In the genomic region with DNA sequence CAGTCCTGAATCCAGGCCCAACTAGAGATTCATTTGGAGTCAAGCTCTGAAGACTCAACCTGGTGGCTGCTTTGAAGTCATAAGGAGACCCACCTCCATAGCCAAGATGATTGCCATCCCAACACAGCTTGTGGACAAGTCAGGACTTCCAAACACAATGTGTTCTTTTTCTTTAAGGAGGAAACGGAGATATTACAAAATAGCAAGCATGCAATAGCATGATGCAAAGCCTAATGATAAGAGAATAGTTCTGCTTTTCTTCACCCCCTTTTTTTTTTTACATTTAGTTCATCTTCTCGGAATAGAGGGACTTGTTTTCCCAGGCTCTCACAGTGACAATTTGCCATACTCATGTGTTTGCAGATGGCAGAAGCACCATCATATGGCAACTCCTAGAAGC, we compare ENCODE assay signal across 22 cellular contexts.
"Had no signal": no experiment of that assay in that cellular context is flagged by ENCODE, and none has a peak within 500 bp of the region (broad histone marks: within the 10 kb centered on the region; RNA-seq: fewer than 3 reads in every experiment).

No MANE protein-coding gene starts in this region.

- DNase-seq: activated B cell treated with CpG ODN at 0.5 μM for 24 hours; activated CD4-positive, alpha-beta T cell treated with anti-CD3 and anti-CD28 coated beads for 36 hours; activated CD4-positive, alpha-beta T cell treated with anti-CD3 and anti-CD28 coated beads, Interleukin-2, amount 50 U/mL, for 4 hours; activated CD8-positive, alpha-beta memory T cell treated with anti-CD3 and anti-CD28 coated beads, Interleukin-2, amount 50 U/mL, for 48 hours; activated naive CD4-positive, alpha-beta T cell; activated T-cell treated with anti-CD3 and anti-CD28 coated beads, Interleukin-2, amount 50 U/mL, for 4 hours; adrenal gland; central memory CD4-positive, alpha-beta T cell; effector memory CD4-positive, alpha-beta T cell; glutamatergic neuron; immature natural killer cell; left ventricle myocardium inferior; mammary epithelial cell; right lobe of liver; stimulated activated CD4-positive, alpha-beta T cell treated with anti-CD3 and anti-CD28 coated beads, Interleukin-2, amount 100 ng/mL, for 24 hours; stimulated activated naive CD8-positive, alpha-beta T cell treated with anti-CD3 and anti-CD28 coated beads, Interleukin-15, amount 100 ng/mL, for 72 hours had no signal

- H3K4me1 ChIP-seq: adrenal gland, left ventricle myocardium inferior, right lobe of liver, suprapubic skin, tibial nerve had no signal

- H3K9me3 ChIP-seq: adrenal gland, right lobe of liver, suprapubic skin had no signal

- H3K4me3 ChIP-seq: adrenal gland, hepatocyte, left ventricle myocardium inferior, right lobe of liver, skin epidermis, suprapubic skin, tibial nerve had no signal

- H3K27me3 ChIP-seq: adrenal gland, hepatocyte, right lobe of liver, suprapubic skin, tibial nerve had no signal

- ATAC-seq: activated CD4-positive, alpha-beta T cell treated with anti-CD3 and anti-CD28 coated beads for 36 hours; activated T-cell treated with anti-CD3 and anti-CD28 coated beads, Interleukin-2, amount 50 U/mL, for 4 hours; natural killer cell treated with Interleukin-12 subunit alpha and Interleukin-12 subunit beta and Interleukin-15 and Interleukin-18, amount 100 ng/mL, for 72 hours; right lobe of liver; stimulated activated effector memory CD8-positive, alpha-beta T cell treated with anti-CD3 and anti-CD28 coated beads, Interleukin-12 subunit alpha, Interleukin-12 subunit beta, amount 100 ng/mL, for 72 hours; stimulated activated naive CD8-positive, alpha-beta T cell treated with anti-CD3 and anti-CD28 coated beads, Interleukin-15, amount 100 ng/mL, for 72 hours had no signal

- H3K27ac ChIP-seq: adrenal gland, left ventricle myocardium inferior, right lobe of liver, skin epidermis, suprapubic skin had no signal

- H3K36me3 ChIP-seq: adrenal gland, left ventricle myocardium inferior, right lobe of liver, suprapubic skin, tibial nerve had no signal

- H3K4me2 ChIP-seq: hepatocyte had no signal

- H3K79me2 ChIP-seq: hepatocyte had no signal

- H2AFZ ChIP-seq: hepatocyte had no signal
